ENCODE assay signal across 10 cellular contexts in genomic region chr20:32522775-32523612, GRCh38.
DNase-seq lines count a peak whose midpoint lies in the region; ATAC-seq and TF ChIP-seq lines count a peak whose summit lies in the region.
"Had no signal": no experiment of that assay in that cellular context is flagged by ENCODE, and none has a peak within 500 bp of the region (broad histone marks: within the 10 kb centered on the region; RNA-seq: fewer than 3 reads in every experiment).

No MANE protein-coding gene starts in this region.

- H3K27me3 Mint-ChIP-seq in CD4-positive, CD25-positive, alpha-beta regulatory T cell, result no peaks in the 10 kb centered on the region

- peaks cover 69% of the 10 kb centered on the region for H3K4me1 ChIP-seq in CD4-positive, CD25-positive, alpha-beta regulatory T cell (ENCODE audit: control insufficient read depth, insufficient read depth, low read length, poor library complexity, severe bottlenecking)
- no peaks in the 10 kb centered on the region for H3K4me1 ChIP-seq in GM23248 (ENCODE audit: insufficient read depth)
- H3K4me1 ChIP-seq: colonic mucosa had no signal

- no peak overlapping the region for H3K9ac ChIP-seq in GM23248

- H3K4me3 ChIP-seq in CD4-positive, CD25-positive, alpha-beta regulatory T cell (ENCODE audit: low read depth, low read length), result no peak overlapping the region
- H3K4me3 ChIP-seq in GM23248, result no peak overlapping the region
- H3K4me3 ChIP-seq: colonic mucosa had no signal

- H3F3A ChIP-seq in GM23248 (ENCODE audit: insufficient read depth), result no peaks in the 10 kb centered on the region

- peak overlapping the region; percentile 90 to 95 (median 90) for H3K27ac Mint-ChIP-seq in CD4-positive, CD25-positive, alpha-beta regulatory T cell

- no peaks in the 10 kb centered on the region for H4K20me1 ChIP-seq in GM23248 (ENCODE audit: insufficient read depth)

- DNase-seq in CD4-positive, CD25-positive, alpha-beta regulatory T cell, result no peak
- DNase-seq in GM23248, result peak; percentile 43
- DNase-seq in RPMI7951 (ENCODE audit: low read depth), result peak; percentile 59
- peak; percentile 70 for DNase-seq in islet precursor cell
- DNase-seq in HEK293T (ENCODE audit: extremely low spot score), result no peak
- no peak for DNase-seq in CD1c-positive myeloid dendritic cell (ENCODE audit: extremely low spot score)
- DNase-seq: activated CD4-positive, alpha-beta T cell treated with anti-CD3 and anti-CD28 coated beads for 4 hours; colonic mucosa had no signal

- POLR2A ChIA-PET in HEK293T (lab: Yijun Ruan, JAX), result interaction anchor here (1.5 to 1.8 kb wide), 2 partner anchors 129 to 142 kb away, joined by 4 to 8 read pairs; no protein-coding TSS in a partner anchor

- H3K4me3 Mint-ChIP-seq in CD4-positive, CD25-positive, alpha-beta regulatory T cell, result peak overlapping the region; percentile 47 to 74 (median 67)

- H3K9me3 ChIP-seq in CD4-positive, CD25-positive, alpha-beta regulatory T cell (ENCODE audit: control insufficient read depth in 2 of 2, low read length in 2 of 2), result no peaks in the 10 kb centered on the region
- no peaks in the 10 kb centered on the region for H3K9me3 ChIP-seq in GM23248 (ENCODE audit: low read depth)
- H3K9me3 ChIP-seq: colonic mucosa had no signal

- H3K27ac ChIP-seq in CD4-positive, CD25-positive, alpha-beta regulatory T cell (ENCODE audit: insufficient read depth, low read length, poor library complexity, severe bottlenecking), result peak overlapping the region; percentile 60
- H3K27ac ChIP-seq in GM23248, result no peak overlapping the region
- H3K27ac ChIP-seq: colonic mucosa had no signal

- peaks cover 40% of the 10 kb centered on the region for H3K36me3 ChIP-seq in CD4-positive, CD25-positive, alpha-beta regulatory T cell (ENCODE audit: control insufficient read depth, insufficient read depth, low read length)
- no peaks in the 10 kb centered on the region for H3K36me3 ChIP-seq in GM23248 (ENCODE audit: low read depth)
- H3K36me3 ChIP-seq: colonic mucosa had no signal

- CTCF ChIA-PET in HEK293T (lab: Yijun Ruan, JAX), result interaction anchor here (0.7 to 5.0 kb wide), 6 partner anchors 14 to 256 kb away, joined by 3 to 48 read pairs (median 4); no protein-coding TSS in a partner anchor

- in situ Hi-C loops in GM23248 (cut with MboI), result no loop called here

- no peaks in the 10 kb centered on the region for H3K9me3 Mint-ChIP-seq in CD4-positive, CD25-positive, alpha-beta regulatory T cell

- ATAC-seq in CD4-positive, CD25-positive, alpha-beta regulatory T cell (ENCODE audit: low read depth in 2 of 2), result peak; percentile 25
- no peak for ATAC-seq in GM18909 (IDR thresholded peaks at IDR 0.05; ENCODE audit: poor library complexity, unreplicated experiment)
- ATAC-seq in GM21737 (IDR thresholded peaks at IDR 0.05; ENCODE audit: unreplicated experiment), result no peak

- no peak overlapping the region for H3K4me2 ChIP-seq in GM23248 (ENCODE audit: unreplicated experiment)

- H2AFZ ChIP-seq in GM23248, result no peak overlapping the region

- H3K4me1 Mint-ChIP-seq in CD4-positive, CD25-positive, alpha-beta regulatory T cell, result peaks cover 12 to 71% (median 39%) of the 10 kb centered on the region in 4 donors

- H3K36me3 Mint-ChIP-seq in CD4-positive, CD25-positive, alpha-beta regulatory T cell, result peaks cover 25% of the 10 kb centered on the region

- H3K27me3 ChIP-seq in CD4-positive, CD25-positive, alpha-beta regulatory T cell (ENCODE audit: control insufficient read depth, insufficient read depth, low read length), result no peaks in the 10 kb centered on the region
- H3K27me3 ChIP-seq in GM23248 (replicated peaks; ENCODE audit: insufficient read depth), result no peaks in the 10 kb centered on the region
- H3K27me3 ChIP-seq: colonic mucosa had no signal

- 74 to 77% methylated on average over 8 of the region's 8 CpGs for WGBS in GM23248 (ENCODE audit: low coverage in 1 of 2, low lambda C conversion rate in 2 of 2, missing lambda C conversion rate in 2 of 2), 2 experiments

- no peaks in the 10 kb centered on the region for H3K9me2 ChIP-seq in GM23248 (ENCODE audit: insufficient read depth)

- H3K79me2 ChIP-seq in GM23248 (ENCODE audit: insufficient read depth), result no peaks in the 10 kb centered on the region

TF ChIP-seq in HEK293T, 16 proteins besides CTCF, POLR2A, EP300 and RAD21:
- no peak for TF ChIP-seq BHLHE40 (IDR thresholded peaks at IDR 0.05; ENCODE audit: borderline replicate concordance)
- no peak for TF ChIP-seq ARNT (IDR thresholded peaks at IDR 0.05)
- TF ChIP-seq CTBP1 (IDR thresholded peaks at IDR 0.05; ENCODE audit: borderline replicate concordance), result no peak
- no peak for TF ChIP-seq SUZ12 (IDR thresholded peaks at IDR 0.05)
- TF ChIP-seq SP1 (IDR thresholded peaks at IDR 0.05), result no peak
- TF ChIP-seq FOXM1 (IDR thresholded peaks at IDR 0.05; ENCODE audit: borderline replicate concordance), result no peak
- TF ChIP-seq L3MBTL2 (conservative IDR thresholded peaks at IDR 0.05), result no peak
- no peak for TF ChIP-seq FOXK2 (IDR thresholded peaks at IDR 0.05)
- no peak for TF ChIP-seq NFRKB (IDR thresholded peaks at IDR 0.05)
- TF ChIP-seq FOXA1 (IDR thresholded peaks at IDR 0.05), result no peak
- TF ChIP-seq PKNOX1 (IDR thresholded peaks at IDR 0.05), result no peak
- no peak for TF ChIP-seq ZNF384 (IDR thresholded peaks at IDR 0.05)
- TF ChIP-seq LEF1 (IDR thresholded peaks at IDR 0.05; ENCODE audit: borderline replicate concordance), result no peak
- TF ChIP-seq HDGF (IDR thresholded peaks at IDR 0.05; ENCODE audit: borderline replicate concordance), result no peak

Comparison
In these comparisons a context has a peak if more than half of its experiments do, and no peak if none do; other contexts are left out.
1. ATAC-seq: peak in CD4-positive, CD25-positive, alpha-beta regulatory T cell (2 of 2); none in GM18909 (single experiment) and GM21737 (single experiment).
2. DNase-seq: peak in GM23248 (single experiment), RPMI7951 (single experiment) and islet precursor cell (single experiment); none in CD4-positive, CD25-positive, alpha-beta regulatory T cell (0 of 3), HEK293T (single experiment) and CD1c-positive myeloid dendritic cell (single experiment).